Comparison of ENCODE assay signal across 30 cellular contexts in the genomic region with DNA sequence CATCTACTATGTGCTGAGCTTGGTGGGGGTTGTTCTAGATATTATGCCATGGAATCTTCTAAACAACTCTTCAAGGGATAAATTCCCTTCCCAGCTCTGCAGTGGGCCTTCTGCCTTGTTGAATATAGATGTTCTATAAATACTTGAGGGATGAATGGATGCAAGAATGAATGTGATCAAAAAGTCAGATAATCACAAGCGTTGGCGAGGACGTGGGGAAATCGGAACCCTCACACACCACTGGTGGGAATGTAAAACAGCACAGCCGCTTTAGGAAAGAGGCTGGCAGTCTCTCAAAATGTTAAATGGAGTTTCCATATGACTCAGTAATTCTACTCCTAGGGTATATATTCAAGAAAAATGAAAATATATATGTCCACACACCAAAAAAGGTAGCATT. TPM values are rescaled to one million over a fixed set of nuclear protein-coding genes. Genes with fewer than 3 reads are reported as not detected.
DNase-seq lines count a peak whose midpoint lies in the region; ATAC-seq and TF ChIP-seq lines count a peak whose summit lies in the region.
"Had no signal": no experiment of that assay in that cellular context is flagged by ENCODE, and none has a peak within 500 bp of the region (broad histone marks: within the 10 kb centered on the region; RNA-seq: fewer than 3 reads in every experiment).

No MANE protein-coding gene starts in this region.

- H3K4me3 ChIP-seq in breast epithelium, result no peak overlapping the region
- H3K4me3 ChIP-seq in mammary epithelial cell (replicated peaks in 1 of 3; ENCODE audit: insufficient read depth in 1 of 3, low read depth in 2 of 3, low read length in 3 of 3), result no peak overlapping the region
- no peak overlapping the region for H3K4me3 ChIP-seq in esophagus muscularis mucosa
- no peak overlapping the region for H3K4me3 ChIP-seq in rectal smooth muscle tissue (ENCODE audit: low read length)
- no peak overlapping the region for H3K4me3 ChIP-seq in vagina
- H3K4me3 ChIP-seq in naive thymus-derived CD4-positive, alpha-beta T cell (ENCODE audit: low read length), result no peak overlapping the region
- no peak overlapping the region for H3K4me3 ChIP-seq in right lobe of liver
- H3K4me3 ChIP-seq: GM23248, K562 had no signal

- CTCF ChIA-PET in mammary epithelial cell (lab: Charles Lee; ENCODE audit: low non-redundant PET), result no interaction called here
- CTCF ChIA-PET in naive thymus-derived CD4-positive, alpha-beta T cell (lab: Charles Lee), result no interaction called here

- TF ChIP-seq CTCF in breast epithelium (IDR thresholded peaks at IDR 0.05), result no peak
- no peak for TF ChIP-seq CTCF in mammary epithelial cell (conservative IDR thresholded peaks at IDR 0.05 in 1 of 2, IDR thresholded peaks at IDR 0.05 in 1 of 2; ENCODE audit: extremely low read depth in 1 of 2, insufficient read depth in 1 of 2, low read depth in 1 of 2, low read length in 2 of 2)
- no peak for TF ChIP-seq CTCF in esophagus muscularis mucosa (IDR thresholded peaks at IDR 0.05)
- TF ChIP-seq CTCF in vagina (IDR thresholded peaks at IDR 0.05), result no peak
- TF ChIP-seq CTCF in right lobe of liver (IDR thresholded peaks at IDR 0.05), result no peak

- H3K9me3 ChIP-seq in breast epithelium, result no peaks in the 10 kb centered on the region
- H3K9me3 ChIP-seq in mammary epithelial cell (replicated peaks; ENCODE audit: insufficient read depth, low read length), result no peaks in the 10 kb centered on the region
- no peaks in the 10 kb centered on the region for H3K9me3 ChIP-seq in esophagus muscularis mucosa
- H3K9me3 ChIP-seq in vagina, result no peaks in the 10 kb centered on the region
- H3K9me3 ChIP-seq in naive thymus-derived CD4-positive, alpha-beta T cell (ENCODE audit: control insufficient read depth in 2 of 3, low read length in 3 of 3), result no peaks in the 10 kb centered on the region
- H3K9me3 ChIP-seq in right lobe of liver, result no peaks in the 10 kb centered on the region

- BruUV-seq in mammary epithelial cell (replicated peaks; lab: Mats Ljungman, UMichigan), result no TSS peak

- no peak for TF ChIP-seq EP300 in esophagus muscularis mucosa (IDR thresholded peaks at IDR 0.05)

- peak overlapping the region in 1 of 10 donors; percentile 10 for H3K4me3 Mint-ChIP-seq in naive thymus-derived CD4-positive, alpha-beta T cell
- H3K4me3 Mint-ChIP-seq: activated CD8-positive, alpha-beta memory T cell treated with anti-CD3 and anti-CD28 coated beads, Interleukin-2, amount 10 ng/mL, durations not matched to agents 7 days and 5 days; activated naive CD8-positive, alpha-beta T cell treated with anti-CD3 and anti-CD28 coated beads, Interleukin-2, amount 10 ng/mL, durations not matched to agents 7 days and 5 days; activated T-cell treated with anti-CD3 and anti-CD28 coated beads, Interleukin-2, amount 50 U/mL, for 4 hours; T-helper 1 cell treated with Interleukin-12 subunit alpha and Interleukin-12 subunit beta and Interleukin-4 antibody, amounts not matched to agents 30 μg/mL and 1 μg/mL, for 36 hours; type B pancreatic cell had no signal

- dilution Hi-C loops in mammary epithelial cell (cut with HindIII; ENCODE audit: low sequenced_read_pairs), result no loop called here

- no peak for ATAC-seq in naive thymus-derived CD4-positive, alpha-beta T cell
- ATAC-seq in right lobe of liver, result no peak
- no peak for ATAC-seq in HG03097 (IDR thresholded peaks at IDR 0.05; ENCODE audit: low FRiP score, unreplicated experiment)
- ATAC-seq: activated CD4-positive, CD25-positive, alpha-beta regulatory T cell treated with anti-CD3 and anti-CD28 coated beads, Interleukin-2, amount 50 U/mL, for 24 hours; activated CD8-positive, alpha-beta memory T cell treated with anti-CD3 and anti-CD28 coated beads, Interleukin-2, amount 10 ng/mL, durations not matched to agents 7 days and 5 days; activated T-cell treated with anti-CD3 and anti-CD28 coated beads, Interleukin-2, amount 50 U/mL, for 4 hours; K562; left cardiac atrium; stimulated activated naive CD8-positive, alpha-beta T cell treated with anti-CD3 and anti-CD28 coated beads, Interleukin-15, Interleukin-2, amounts not matched to agents 100 U/mL and 50 U/mL, for 24 hours had no signal

- no peak overlapping the region for H2AFZ ChIP-seq in mammary epithelial cell (ENCODE audit: low read depth, low read length)
- H2AFZ ChIP-seq: GM23248, parathyroid adenoma had no signal

- no peak overlapping the region for H3K4me2 ChIP-seq in mammary epithelial cell (ENCODE audit: insufficient read depth, low read depth, low read length)

- intact Hi-C loops in breast epithelium (cut with DNase I; ENCODE audit: low total_unique reads) (no loop called here), mammary epithelial cell (cut with micrococcal nuclease) (no loop called here), esophagus muscularis mucosa (cut with DNase I) (loop anchor here (5.0 kb wide), 1 partner anchor 67 kb away; no protein-coding TSS in a partner anchor), vagina (cut with DNase I) (no loop called here), right lobe of liver (cut with DNase I) (loop anchor here in 1 of 2 donors (10.0 kb wide), 1 partner anchor 1295 kb away; no protein-coding TSS in a partner anchor)
- intact Hi-C loops in naive thymus-derived CD4-positive, alpha-beta T cell (cut with micrococcal nuclease), result no loop called here

- DNase-seq in breast epithelium (ENCODE audit: low spot score in 2 of 2) (no peak), mammary epithelial cell (no peak), esophagus muscularis mucosa (ENCODE audit: extremely low spot score) (no peak), vagina (ENCODE audit: extremely low spot score in 2 of 2) (no peak), right lobe of liver (no peak)
- no peak for DNase-seq in naive thymus-derived CD4-positive, alpha-beta T cell
- DNase-seq: 8988T; activated CD4-positive, alpha-beta T cell treated with anti-CD3 and anti-CD28 coated beads, Interleukin-2, amount 50 U/mL, for 4 hours; activated CD8-positive, alpha-beta memory T cell treated with anti-CD3 and anti-CD28 coated beads, Interleukin-2, amount 10 ng/mL, durations not matched to agents 7 days and 5 days; activated gamma-delta T cell; activated naive CD8-positive, alpha-beta T cell treated with anti-CD3 and anti-CD28 coated beads, Interleukin-2, amount 10 ng/mL, durations not matched to agents 7 days and 5 days; activated T-cell treated with anti-CD3 and anti-CD28 coated beads, Interleukin-2, amount 50 U/mL, for 4 hours; GF-D8; GM23248; hippocampal formation; left cardiac atrium; NCI-H1105; NCI-H2029; NCI-H526; OCI-M1; stimulated activated CD4-positive, alpha-beta T cell treated with anti-CD3 and anti-CD28 coated beads, Interleukin-1b, Interleukin-23, amount 100 ng/mL, for 48 hours; stimulated activated naive CD8-positive, alpha-beta T cell treated with anti-CD3 and anti-CD28 coated beads, Interleukin-15, Interleukin-2, amounts not matched to agents 100 U/mL and 50 U/mL, for 24 hours had no signal

- H3K27me3 ChIP-seq in breast epithelium, result no peaks in the 10 kb centered on the region
- no peaks in the 10 kb centered on the region for H3K27me3 ChIP-seq in mammary epithelial cell (ENCODE audit: insufficient read depth, low read length)
- no peaks in the 10 kb centered on the region for H3K27me3 ChIP-seq in esophagus muscularis mucosa
- H3K27me3 ChIP-seq in rectal smooth muscle tissue (ENCODE audit: control insufficient read depth, insufficient read depth, low read length), result no peaks in the 10 kb centered on the region
- H3K27me3 ChIP-seq in vagina, result no peaks in the 10 kb centered on the region
- H3K27me3 ChIP-seq in naive thymus-derived CD4-positive, alpha-beta T cell (ENCODE audit: control insufficient read depth in 2 of 2, insufficient read depth in 2 of 2, low read length in 2 of 2), result no peaks in the 10 kb centered on the region
- H3K27me3 ChIP-seq in right lobe of liver, result no peaks in the 10 kb centered on the region

- H3K27me3 Mint-ChIP-seq in naive thymus-derived CD4-positive, alpha-beta T cell, result peaks cover 0 to 22% (median 4%) of the 10 kb centered on the region in 5 donors
- H3K27me3 Mint-ChIP-seq: type B pancreatic cell had no signal

- no peaks in the 10 kb centered on the region for H3K79me2 ChIP-seq in mammary epithelial cell (ENCODE audit: insufficient read depth, low read length)

- H3K36me3 ChIP-seq in breast epithelium (no peaks in the 10 kb centered on the region), mammary epithelial cell (ENCODE audit: insufficient read depth, low read length) (no peaks in the 10 kb centered on the region), esophagus muscularis mucosa (no peaks in the 10 kb centered on the region), rectal smooth muscle tissue (ENCODE audit: control insufficient read depth, insufficient read depth, low read length) (no peaks in the 10 kb centered on the region), vagina (no peaks in the 10 kb centered on the region), right lobe of liver (no peaks in the 10 kb centered on the region)
- H3K36me3 ChIP-seq in naive thymus-derived CD4-positive, alpha-beta T cell (ENCODE audit: control insufficient read depth in 2 of 3, insufficient read depth in 3 of 3, low read length in 3 of 3), result no peaks in the 10 kb centered on the region

- no peak overlapping the region for H3K9ac ChIP-seq in mammary epithelial cell (ENCODE audit: insufficient read depth, low read length)
- no peak overlapping the region for H3K9ac ChIP-seq in rectal smooth muscle tissue (ENCODE audit: low read length)
- H3K9ac ChIP-seq: parathyroid adenoma had no signal

- POLR2A ChIA-PET in naive thymus-derived CD4-positive, alpha-beta T cell (lab: Charles Lee), result interaction anchor here (0.8 kb wide), 1 partner anchor 755 kb away, joined by 4 read pairs; a partner anchor contains a TSS

- H3K27ac ChIP-seq in breast epithelium (peak overlapping the region; percentile 93 to 97), mammary epithelial cell (ENCODE audit: insufficient read depth, low read depth, low read length) (no peak overlapping the region), esophagus muscularis mucosa (replicated peaks in 1 of 4) (peak overlapping the region; percentile 88 to 95 (median 92)), rectal smooth muscle tissue (ENCODE audit: low read depth, low read length) (peak overlapping the region; percentile 92), vagina (peak overlapping the region; percentile 77), right lobe of liver (no peak overlapping the region)
- H3K27ac ChIP-seq in naive thymus-derived CD4-positive, alpha-beta T cell (ENCODE audit: low read depth, low read length), result no peak overlapping the region
- H3K27ac ChIP-seq: parathyroid adenoma had no signal

- H3K4me1 ChIP-seq in breast epithelium (peaks cover 22 to 29% of the 10 kb centered on the region in 2 donors), mammary epithelial cell (ENCODE audit: insufficient read depth, low read length) (no peaks in the 10 kb centered on the region), esophagus muscularis mucosa (peaks cover 54 to 96% (median 89%) of the 10 kb centered on the region in 4 donors), rectal smooth muscle tissue (ENCODE audit: control insufficient read depth, insufficient read depth, low read length) (peaks cover 69% of the 10 kb centered on the region), vagina (peaks cover 24% of the 10 kb centered on the region), right lobe of liver (no peaks in the 10 kb centered on the region)
- H3K4me1 ChIP-seq in naive thymus-derived CD4-positive, alpha-beta T cell (ENCODE audit: control insufficient read depth in 2 of 2, insufficient read depth in 2 of 2, low read length in 2 of 2), result no peaks in the 10 kb centered on the region
- H3K4me1 ChIP-seq: parathyroid adenoma had no signal

- no peaks in the 10 kb centered on the region for H3K36me3 Mint-ChIP-seq in naive thymus-derived CD4-positive, alpha-beta T cell
- H3K36me3 Mint-ChIP-seq: activated CD8-positive, alpha-beta memory T cell treated with anti-CD3 and anti-CD28 coated beads, Interleukin-2, amount 10 ng/mL, durations not matched to agents 7 days and 5 days; activated naive CD8-positive, alpha-beta T cell treated with anti-CD3 and anti-CD28 coated beads, Interleukin-2, amount 10 ng/mL, durations not matched to agents 7 days and 5 days; CD14-positive monocyte; type B pancreatic cell had no signal

- H3K27ac Mint-ChIP-seq in naive thymus-derived CD4-positive, alpha-beta T cell, result no peak overlapping the region
- H3K27ac Mint-ChIP-seq: activated CD8-positive, alpha-beta memory T cell treated with anti-CD3 and anti-CD28 coated beads, Interleukin-2, amount 10 ng/mL, durations not matched to agents 7 days and 5 days; activated naive CD8-positive, alpha-beta T cell treated with anti-CD3 and anti-CD28 coated beads, Interleukin-2, amount 10 ng/mL, durations not matched to agents 7 days and 5 days; CD14-positive monocyte; T-helper 1 cell treated with Interleukin-12 subunit alpha and Interleukin-12 subunit beta and Interleukin-4 antibody, amounts not matched to agents 30 μg/mL and 1 μg/mL, for 36 hours; type B pancreatic cell had no signal

- peaks cover 0 to 5% (median 0%) of the 10 kb centered on the region in 7 donors for H3K4me1 Mint-ChIP-seq in naive thymus-derived CD4-positive, alpha-beta T cell
- H3K4me1 Mint-ChIP-seq: activated CD8-positive, alpha-beta memory T cell treated with anti-CD3 and anti-CD28 coated beads, Interleukin-2, amount 10 ng/mL, durations not matched to agents 7 days and 5 days; activated naive CD8-positive, alpha-beta T cell treated with anti-CD3 and anti-CD28 coated beads, Interleukin-2, amount 10 ng/mL, durations not matched to agents 7 days and 5 days had no signal

- no peaks in the 10 kb centered on the region for H4K20me1 ChIP-seq in mammary epithelial cell (ENCODE audit: insufficient read depth, low read length)

- peaks cover 0 to under 1% (median 0%) of the 10 kb centered on the region in 11 donors for H3K9me3 Mint-ChIP-seq in naive thymus-derived CD4-positive, alpha-beta T cell
- H3K9me3 Mint-ChIP-seq: activated naive CD8-positive, alpha-beta T cell treated with anti-CD3 and anti-CD28 coated beads, Interleukin-2, amount 10 ng/mL, durations not matched to agents 7 days and 5 days; activated T-cell treated with anti-CD3 and anti-CD28 coated beads, Interleukin-2, amount 50 U/mL, for 4 hours; T-helper 1 cell treated with Interleukin-12 subunit alpha and Interleukin-12 subunit beta and Interleukin-4 antibody, amounts not matched to agents 30 μg/mL and 1 μg/mL, for 36 hours; type B pancreatic cell had no signal

- in situ Hi-C loops in mammary epithelial cell (cut with MboI; ENCODE audit: low sequenced_read_pairs in 2 of 2), result no loop called here

- TF ChIP-seq POLR2A in breast epithelium (IDR thresholded peaks at IDR 0.05) (no peak), esophagus muscularis mucosa (IDR thresholded peaks at IDR 0.05; ENCODE audit: low read depth) (no peak), vagina (IDR thresholded peaks at IDR 0.05) (no peak), right lobe of liver (IDR thresholded peaks at IDR 0.05) (no peak)

- WGBS in mammary epithelial cell (ENCODE audit: low coverage, missing lambda C conversion rate), result 55% methylated on average over 5 of the region's 5 CpGs
- WGBS in esophagus muscularis mucosa, result 76% methylated on average over 5 of the region's 5 CpGs
- WGBS in right lobe of liver (ENCODE audit: insufficient coverage, low coverage, low lambda C conversion rate, missing lambda C conversion rate), result 95% methylated on average over 5 of the region's 5 CpGs

RNA-seq across cellular contexts. Expression of a gene that starts 19.1 kb away (rescaled TPM):
- total RNA-seq in breast epithelium, result 10 to 100 TPM; 16.5 to 37.8 (median 26.2) TPM
- 10 to 100 TPM; 23.4 to 63.2 TPM for total RNA-seq in mammary epithelial cell
- 6.1 TPM for polyA plus RNA-seq in mammary epithelial cell
- polyA minus RNA-seq in mammary epithelial cell, result 16.8 TPM
- 100 to 1,000 TPM in 1 of 4 donors, 10 to 100 TPM in 3; 44.1 to 101 (median 56.5) TPM for total RNA-seq in esophagus muscularis mucosa
- total RNA-seq in vagina, result 20.1 TPM
- under 1 TPM; 0.19 to 0.42 (median 0.30) TPM for total RNA-seq in naive thymus-derived CD4-positive, alpha-beta T cell
- polyA plus RNA-seq in naive thymus-derived CD4-positive, alpha-beta T cell, result under 1 TPM in 1 of 2 donors, not detected in 1; 0.07 TPM
- 10 to 100 TPM; 13.8 to 45.7 (median 16.2) TPM for total RNA-seq in right lobe of liver
- total RNA-seq: activated CD8-positive, alpha-beta memory T cell treated with anti-CD3 and anti-CD28 coated beads, Interleukin-2, amount 10 ng/mL, durations not matched to agents 7 days and 5 days had no signal

Comparison
In these comparisons a context has a peak if more than half of its experiments do, and no peak if none do; other contexts are left out.
1. H3K27ac ChIP-seq: peak in breast epithelium (2 of 2), esophagus muscularis mucosa (4 of 4), rectal smooth muscle tissue (single experiment) and vagina (single experiment); none in mammary epithelial cell (single experiment), naive thymus-derived CD4-positive, alpha-beta T cell (single experiment) and right lobe of liver (0 of 3).
2. RNA of a gene that starts 19.1 kb away (total RNA-seq): 23.4 to 63.2 TPM in mammary epithelial cell, 44.1 to 101 TPM in esophagus muscularis mucosa, 16.5 to 37.8 TPM in breast epithelium, 20.1 TPM in vagina (single experiment) and 13.8 to 45.7 TPM in right lobe of liver; 0.19 to 0.42 TPM in naive thymus-derived CD4-positive, alpha-beta T cell; every median in the first group is over 10 times any median in the second.